In the genomic region with DNA sequence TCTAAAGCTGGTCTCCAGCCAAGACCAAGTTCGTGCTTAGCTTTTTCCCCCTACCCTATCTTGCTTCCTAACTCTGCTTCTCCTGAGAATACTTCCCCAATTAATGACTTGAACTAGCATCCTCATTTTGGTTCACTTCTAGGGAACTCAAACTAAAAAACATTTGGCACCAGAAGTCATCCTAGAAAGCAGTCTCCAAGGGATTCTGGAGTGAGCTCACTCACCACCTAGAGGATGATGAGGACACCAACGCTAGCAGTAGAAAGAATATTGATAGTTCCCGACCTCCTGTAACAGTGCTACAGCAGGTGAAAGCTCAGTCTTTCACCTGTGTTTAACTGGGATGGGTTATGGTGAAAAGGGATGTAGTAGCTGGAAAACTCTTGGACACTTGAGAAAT, we compare ENCODE assay signal across 15 cellular contexts. TPM values are rescaled to one million over a fixed set of nuclear protein-coding genes. Genes with fewer than 3 reads are reported as not detected.
DNase-seq lines count a peak whose midpoint lies in the region; ATAC-seq and TF ChIP-seq lines count a peak whose summit lies in the region.
"Had no signal": no experiment of that assay in that cellular context is flagged by ENCODE, and none has a peak within 500 bp of the region (broad histone marks: within the 10 kb centered on the region; RNA-seq: fewer than 3 reads in every experiment).

No MANE protein-coding gene starts in this region.

- DNase-seq in A673 (ENCODE audit: low spot score) (peak; percentile 22), NCI-H69 (lab: John Stamatoyannopoulos, UW) (peak; percentile 13), epithelial cell of esophagus (ENCODE audit: low read depth) (no peak), tibial nerve (ENCODE audit: low spot score in 2 of 2) (no peak), WERI-Rb-1 (no peak)
- no peak for DNase-seq in activated naive CD4-positive, alpha-beta T cell (lab: John Stamatoyannopoulos, UW)
- DNase-seq: activated CD4-positive, alpha-beta T cell treated with anti-CD3 and anti-CD28 coated beads, Interleukin-2, amount 50 U/mL, for 4 hours; CD4-positive, alpha-beta memory T cell; mucosa of descending colon; NCI-H774; stimulated activated CD4-positive, alpha-beta T cell treated with anti-CD3 and anti-CD28 coated beads, Interleukin-2, amount 100 ng/mL, for 48 hours; stimulated activated naive CD4-positive, alpha-beta T cell treated with Interleukin-2 at 50 U/mL for 16 hours had no signal

- H3K27ac ChIP-seq in A673 (ENCODE audit: low read depth, low read length, poor library complexity, severe bottlenecking) (no peak overlapping the region), tibial nerve (no peak overlapping the region), WERI-Rb-1 (no peak overlapping the region)
- H3K27ac ChIP-seq: esophagus muscularis mucosa had no signal

- POLR2A ChIA-PET in A673 (lab: Charles Lee; ENCODE audit: low non-redundant PET) = no interaction called here

- CTCF ChIA-PET in A673 (lab: Charles Lee) = no interaction called here

- TF ChIP-seq CTCF in A673 (conservative IDR thresholded peaks at IDR 0.05; ENCODE audit: low read depth, low read length) = peak; percentile 39
- 0 out of 3 replicates have a peak, but pooled peaks have one; percentile 0 for TF ChIP-seq CTCF in GM12872 (IDR thresholded peaks at IDR 0.05; ENCODE audit: insufficient read depth, low read depth, low read length)
- TF ChIP-seq CTCF in epithelial cell of esophagus (IDR thresholded peaks at IDR 0.05; ENCODE audit: insufficient read depth, low read depth, low read length, missing control alignments) = peak; percentile 29
- no peak for TF ChIP-seq CTCF in tibial nerve (IDR thresholded peaks at IDR 0.05)
- TF ChIP-seq CTCF in WERI-Rb-1 (IDR thresholded peaks at IDR 0.05; ENCODE audit: low read depth, low read length) = no peak

- H3K9me3 ChIP-seq in A673 (ENCODE audit: low read depth, low read length, poor library complexity, severe bottlenecking) (no peaks in the 10 kb centered on the region), tibial nerve (no peaks in the 10 kb centered on the region), WERI-Rb-1 (ENCODE audit: severe bottlenecking) (no peaks in the 10 kb centered on the region)
- H3K9me3 ChIP-seq: esophagus muscularis mucosa, mucosa of descending colon had no signal

- no TSS peak for BruUV-seq in A673 (replicated peaks; lab: Mats Ljungman, UMichigan)

- H3K4me1 ChIP-seq in A673 (ENCODE audit: insufficient read depth, low read length, poor library complexity, severe bottlenecking) (no peaks in the 10 kb centered on the region), tibial nerve (peaks cover 0 to 6% (median 0%) of the 10 kb centered on the region in 4 donors)

- WGBS in tibial nerve, 2 donors = 14 to 18% methylated on average over 3 of the region's 3 CpGs

- no peaks in the 10 kb centered on the region for H3K36me3 ChIP-seq in A673 (ENCODE audit: insufficient read depth, low read length, poor library complexity, severe bottlenecking)
- no peaks in the 10 kb centered on the region for H3K36me3 ChIP-seq in tibial nerve
- H3K36me3 ChIP-seq in WERI-Rb-1 = no peaks in the 10 kb centered on the region
- H3K36me3 ChIP-seq: esophagus muscularis mucosa had no signal

- TF ChIP-seq POLR2A in tibial nerve (IDR thresholded peaks at IDR 0.05) = no peak

- no peak overlapping the region for H3K4me3 ChIP-seq in A673 (ENCODE audit: low read depth, low read length, poor library complexity, severe bottlenecking)
- no peak overlapping the region for H3K4me3 ChIP-seq in epithelial cell of esophagus (ENCODE audit: low read length)
- H3K4me3 ChIP-seq in tibial nerve = no peak overlapping the region
- H3K4me3 ChIP-seq in WERI-Rb-1 (ENCODE audit: low read depth, low read length) = no peak overlapping the region
- H3K4me3 ChIP-seq: esophagus muscularis mucosa, mucosa of descending colon had no signal

- intact Hi-C loops in A673 (cut with micrococcal nuclease; ENCODE audit: unreplicated experiment) = no loop called here

- peaks cover 13% of the 10 kb centered on the region for H3K27me3 ChIP-seq in A673 (replicated peaks; ENCODE audit: insufficient read depth, low read depth, low read length, poor library complexity)
- no peaks in the 10 kb centered on the region for H3K27me3 ChIP-seq in tibial nerve
- no peaks in the 10 kb centered on the region for H3K27me3 ChIP-seq in WERI-Rb-1 (ENCODE audit: insufficient read depth, low read depth, severe bottlenecking)

- ATAC-seq in HG02885 (IDR thresholded peaks at IDR 0.05; ENCODE audit: poor library complexity, unreplicated experiment) = no peak
- ATAC-seq: mucosa of descending colon had no signal

- no peak for TF ChIP-seq EP300 in tibial nerve (IDR thresholded peaks at IDR 0.05)

RNA-seq across cellular contexts. Expression of gene PSMB2, which starts 4.7 kb away (rescaled TPM):
- total RNA-seq in A673 (2021) (162 and 169 TPM in 2 replicates), tibial nerve (10 to 100 TPM; 24.9 to 41.4 (median 33.8) TPM)

Comparison
In these comparisons a context has a peak if more than half of its experiments do, and no peak if none do; other contexts are left out.
1. DNase-seq: peak in A673 (single experiment) and NCI-H69 (single experiment); none in epithelial cell of esophagus (single experiment), tibial nerve (0 of 2), activated naive CD4-positive, alpha-beta T cell (0 of 4) and WERI-Rb-1 (single experiment).
2. CTCF ChIP-seq: peak in A673 (single experiment), GM12872 (single experiment) and epithelial cell of esophagus (single experiment); none in tibial nerve (0 of 5) and WERI-Rb-1 (single experiment).